Comparison of ENCODE assay signal across 17 cellular contexts in genomic region chr20:58555078-58555765, GRCh38. TPM values are rescaled to one million over a fixed set of nuclear protein-coding genes. Genes with fewer than 3 reads are reported as not detected.
DNase-seq lines count a peak whose midpoint lies in the region; ATAC-seq, FAIRE-seq and TF ChIP-seq lines count a peak whose summit lies in the region.
"Had no signal": no experiment of that assay in that cellular context is flagged by ENCODE, and none has a peak within 500 bp of the region (broad histone marks: within the 10 kb centered on the region; RNA-seq: fewer than 3 reads in every experiment).

No MANE protein-coding gene starts in this region.

- BruUV-seq in IMR-90 (replicated peaks; lab: Mats Ljungman, UMichigan): no TSS peak

- peak; percentile 44 for FAIRE-seq in keratinocyte (lab: Jason Lieb, UNC)
- FAIRE-seq: islet of Langerhans had no signal

- H3K23ac ChIP-seq in IMR-90 (ENCODE audit: low read depth, low read length): no peak overlapping the region

- no peaks in the 10 kb centered on the region for H3K79me2 ChIP-seq in keratinocyte (ENCODE audit: control insufficient read depth, insufficient read depth, low read length)
- H3K79me2 ChIP-seq in smooth muscle cell (ENCODE audit: low read depth): no peaks in the 10 kb centered on the region

- peak overlapping the region; percentile 20; the same call in 1 of the 2 replicates for H3K4me2 ChIP-seq in IMR-90 (ENCODE audit: low read depth, low read length)
- no peak overlapping the region for H3K4me2 ChIP-seq in keratinocyte (ENCODE audit: control insufficient read depth, extremely low read depth, insufficient read depth, low read depth, low read length)
- H3K4me2 ChIP-seq in smooth muscle cell: no peak overlapping the region
- H3K4me2 ChIP-seq: BLaER1, GM23338 had no signal

- peak overlapping the region; percentile 51 for H2BK5ac ChIP-seq in IMR-90 (ENCODE audit: low read depth, low read length, poor library complexity, severe bottlenecking)

- H3K27me3 ChIP-seq in IMR-90 (ENCODE audit: control insufficient read depth, insufficient read depth, low read length) (no peaks in the 10 kb centered on the region), breast epithelium (no peaks in the 10 kb centered on the region), keratinocyte (ENCODE audit: control insufficient read depth, extremely low read depth, insufficient read depth, low read length) (peaks cover 37% of the 10 kb centered on the region), smooth muscle cell (ENCODE audit: low read depth) (no peaks in the 10 kb centered on the region)
- H3K27me3 ChIP-seq: BLaER1 had no signal

- no peak overlapping the region for H2AK5ac ChIP-seq in IMR-90 (ENCODE audit: low read depth, low read length)

- TF ChIP-seq RAD21 in IMR-90 (IDR thresholded peaks at IDR 0.05; ENCODE audit: low read length): 0 out of 2 replicates have a peak, but pooled peaks have one; percentile 11

- H3K4me1 ChIP-seq in IMR-90 (ENCODE audit: control insufficient read depth, insufficient read depth, low read length): peaks cover 30% of the 10 kb centered on the region
- H3K4me1 ChIP-seq in breast epithelium: no peaks in the 10 kb centered on the region
- H3K4me1 ChIP-seq in keratinocyte (ENCODE audit: control insufficient read depth, extremely low read depth, insufficient read depth, low read length): no peaks in the 10 kb centered on the region
- H3K4me1 ChIP-seq in smooth muscle cell (ENCODE audit: low read depth): peaks cover 8% of the 10 kb centered on the region

- H4K20me1 ChIP-seq in IMR-90 (ENCODE audit: insufficient read depth, low read length) (no peaks in the 10 kb centered on the region), keratinocyte (ENCODE audit: control insufficient read depth, extremely low read depth, insufficient read depth, low read length) (no peaks in the 10 kb centered on the region), smooth muscle cell (ENCODE audit: low read depth) (no peaks in the 10 kb centered on the region)
- H4K20me1 ChIP-seq: BLaER1 had no signal

- H3K9me3 ChIP-seq in IMR-90 (ENCODE audit: control insufficient read depth, insufficient read depth, low read length) (no peaks in the 10 kb centered on the region), breast epithelium (no peaks in the 10 kb centered on the region), keratinocyte (ENCODE audit: control insufficient read depth, low read depth, low read length) (no peaks in the 10 kb centered on the region), smooth muscle cell (replicated peaks; ENCODE audit: low read depth) (no peaks in the 10 kb centered on the region)
- H3K9me3 ChIP-seq: BLaER1 had no signal

- intact Hi-C loops in IMR-90 (cut with micrococcal nuclease) (no loop called here), breast epithelium (cut with DNase I; ENCODE audit: low total_unique reads) (no loop called here)

- H3K36me3 ChIP-seq in IMR-90 (ENCODE audit: control insufficient read depth, insufficient read depth, low read length): no peaks in the 10 kb centered on the region
- no peaks in the 10 kb centered on the region for H3K36me3 ChIP-seq in breast epithelium
- no peaks in the 10 kb centered on the region for H3K36me3 ChIP-seq in keratinocyte (ENCODE audit: control insufficient read depth in 2 of 2, extremely low read depth in 1 of 2, insufficient read depth in 2 of 2, low read length in 2 of 2)
- H3K36me3 ChIP-seq in smooth muscle cell (ENCODE audit: low read depth): no peaks in the 10 kb centered on the region
- H3K36me3 ChIP-seq: BLaER1 had no signal

- H3K4ac ChIP-seq in IMR-90 (ENCODE audit: low read depth, low read length): peak overlapping the region; percentile 12; the same call in 1 of the 2 replicates

- in situ Hi-C loops in IMR-90 (cut with MboI; ENCODE audit: low sequenced_read_pairs): no loop called here

- POLR2A ChIA-PET in IMR-90 (lab: Charles Lee; ENCODE audit: unreplicated experiment): interaction anchor here (0.6 kb wide), 1 partner anchor 16 kb away, joined by 4 read pairs; no protein-coding TSS in a partner anchor

- no peaks in the 10 kb centered on the region for H3F3A ChIP-seq in smooth muscle cell (ENCODE audit: low read depth)

- no peaks in the 10 kb centered on the region for H3K79me1 ChIP-seq in IMR-90 (ENCODE audit: low read depth in 1 of 2, low read length in 2 of 2)

- H2BK15ac ChIP-seq in IMR-90 (ENCODE audit: low read depth, low read length): peak overlapping the region; percentile 37

- peak overlapping the region; percentile 15; the same call in 1 of the 2 replicates for H2BK120ac ChIP-seq in IMR-90 (ENCODE audit: low read depth, low read length)

- no peak overlapping the region for H3K9ac ChIP-seq in IMR-90 (ENCODE audit: low read depth, low read length)
- H3K9ac ChIP-seq in keratinocyte (ENCODE audit: control insufficient read depth, extremely low read depth, insufficient read depth, low read length): no peak overlapping the region
- no peak overlapping the region for H3K9ac ChIP-seq in smooth muscle cell (ENCODE audit: low read depth)
- H3K9ac ChIP-seq: BLaER1 had no signal

- H4K5ac ChIP-seq in IMR-90 (ENCODE audit: low read depth, low read length): no peak overlapping the region; the same call in 1 of the 2 replicates

- peak overlapping the region; percentile 16; the same call in 1 of the 2 replicates for H2BK20ac ChIP-seq in IMR-90 (ENCODE audit: low read depth, low read length)

- H3K56ac ChIP-seq in IMR-90 (ENCODE audit: extremely low read depth, insufficient read depth, low read length): no peak overlapping the region

- H3K14ac ChIP-seq in IMR-90 (replicated peaks; ENCODE audit: low read depth, low read length): no peak overlapping the region

- no CpG with 5 or more reads among the region's 3 CpGs for WGBS in IMR-90 (ENCODE audit: extremely low coverage in 2 of 2, insufficient read length in 1 of 2), 2 experiments
- WGBS in smooth muscle cell (ENCODE audit: low lambda C conversion rate): 53% methylated on average over 3 of the region's 3 CpGs

- H3K18ac ChIP-seq in IMR-90 (ENCODE audit: low read depth, low read length): peak overlapping the region; percentile 49; the same call in 1 of the 2 replicates

- peaks cover 18% of the 10 kb centered on the region; the same call in 1 of the 2 replicates for H3K9me1 ChIP-seq in IMR-90 (ENCODE audit: insufficient read depth, low read length)
- no peaks in the 10 kb centered on the region for H3K9me1 ChIP-seq in keratinocyte (ENCODE audit: control insufficient read depth, extremely low read depth, insufficient read depth, low read length)

- H2AK9ac ChIP-seq in IMR-90 (replicated peaks; ENCODE audit: low read depth, low read length, poor library complexity): no peak overlapping the region

- H3K4me3 ChIP-seq in AG09309 (ENCODE audit: control insufficient read depth, low read depth, low read length) (no peak overlapping the region), IMR-90 (ENCODE audit: insufficient read depth, low read depth, low read length) (no peak overlapping the region), breast epithelium (no peak overlapping the region), keratinocyte (ENCODE audit: control insufficient read depth in 2 of 3, extremely low read depth in 1 of 3, insufficient read depth in 2 of 3, low read depth in 1 of 3, low read length in 3 of 3) (no peak overlapping the region), smooth muscle cell (no peak overlapping the region)
- H3K4me3 ChIP-seq: BLaER1, GM23338 had no signal

- peak overlapping the region; percentile 46 for H4K91ac ChIP-seq in IMR-90 (ENCODE audit: insufficient read depth, low read depth, low read length)

- H4K8ac ChIP-seq in IMR-90 (ENCODE audit: low read depth in 2 of 2, low read length in 2 of 2): no peak overlapping the region

- peak; percentile 60 for ATAC-seq in IMR-90 (ENCODE audit: low read depth)
- no peak for ATAC-seq in HG03439 (IDR thresholded peaks at IDR 0.05; ENCODE audit: unreplicated experiment)
- ATAC-seq: GM23338 had no signal

- dilution Hi-C loops in IMR-90 (cut with HindIII; ENCODE audit: low sequenced_read_pairs, unreplicated experiment): no loop called here
- dilution Hi-C loops in keratinocyte (cut with MboI; ENCODE audit: extremely low pct_ligation_motif_present, low sequenced_read_pairs): no loop called here

- DNase-seq in AG09309 (ENCODE audit: low read depth): peak; percentile 70
- peak; percentile 89 for DNase-seq in IMR-90
- DNase-seq in breast epithelium (ENCODE audit: low spot score in 2 of 2): peak; percentile 27 to 37
- no peak for DNase-seq in keratinocyte (ENCODE audit: low read depth, low spot score)
- DNase-seq in NCI-H2081 treated with DMSO at 0.1 percent for 48 hours (lab: John Stamatoyannopoulos, UW): no peak
- no peak for DNase-seq in smooth muscle cell (lab: John Stamatoyannopoulos, UW; ENCODE audit: unreplicated experiment)
- no peak for DNase-seq in AML-193 (lab: John Stamatoyannopoulos, UW)
- DNase-seq: activated CD4-positive, alpha-beta T cell treated with anti-CD3 and anti-CD28 coated beads, Interleukin-2, amount 50 U/mL, for 1 hour; activated naive CD4-positive, alpha-beta T cell treated with anti-CD3 and anti-CD28 coated beads for 36 hours; NCI-H1048; NCI-H526 treated with DMSO at 0.1 percent for 48 hours; stimulated activated naive CD4-positive, alpha-beta T cell had no signal

- H2AFZ ChIP-seq in IMR-90 (replicated peaks; ENCODE audit: low read length, poor library complexity) (peak overlapping the region; percentile 26), keratinocyte (ENCODE audit: control insufficient read depth, low read length) (no peak overlapping the region), smooth muscle cell (ENCODE audit: low read depth) (no peak overlapping the region)
- H2AFZ ChIP-seq: GM23338 had no signal

- TF ChIP-seq CTCF in AG09309 (IDR thresholded peaks at IDR 0.05; ENCODE audit: control insufficient read depth, insufficient read depth, low read depth, low read length, missing control alignments): no peak
- TF ChIP-seq CTCF in IMR-90 (conservative IDR thresholded peaks at IDR 0.05; ENCODE audit: low read depth, low read length): no peak
- TF ChIP-seq CTCF in breast epithelium (IDR thresholded peaks at IDR 0.05): no peak
- TF ChIP-seq CTCF in keratinocyte (optimal IDR thresholded peaks at IDR 0.05 in 1 of 3, IDR thresholded peaks at IDR 0.05 in 1 of 3, conservative IDR thresholded peaks at IDR 0.05 in 1 of 3; ENCODE audit: extremely low read depth in 1 of 3, insufficient read depth in 2 of 3, low read length in 3 of 3): no peak
- TF ChIP-seq CTCF in smooth muscle cell (IDR thresholded peaks at IDR 0.05; ENCODE audit: borderline replicate concordance, insufficient read depth, poor library complexity, severe bottlenecking): no peak

- TF ChIP-seq POLR2A in IMR-90 (IDR thresholded peaks at IDR 0.05; ENCODE audit: low read depth, low read length) (no peak), breast epithelium (IDR thresholded peaks at IDR 0.05) (no peak)

- CTCF ChIA-PET in IMR-90 (lab: Yijun Ruan, JAX): no interaction called here

- H3K27ac ChIP-seq in IMR-90 (ENCODE audit: insufficient read depth, low read length): no peak overlapping the region
- peak overlapping the region; percentile 52 to 57 for H3K27ac ChIP-seq in breast epithelium
- H3K27ac ChIP-seq in keratinocyte (ENCODE audit: control insufficient read depth, insufficient read depth, low read length): no peak overlapping the region
- H3K27ac ChIP-seq in smooth muscle cell (ENCODE audit: low read depth): no peak overlapping the region
- H3K27ac ChIP-seq: BLaER1 had no signal

RNA-seq across cellular contexts. Expression of gene APCDD1L, which starts 40.0 kb away (rescaled TPM):
- 2.2 and 2.5 TPM in 2 replicates for total RNA-seq in IMR-90 (2012; rRNA removed)
- polyA plus RNA-seq in IMR-90 (2012; rRNA removed): 18.0 and 18.3 TPM in 2 replicates
- 11.4 and 19.3 TPM in 2 replicates for polyA plus RNA-seq in IMR-90 (2012; cell fraction: cytosol; rRNA removed)
- 7.7 and 18.8 TPM in 2 replicates for polyA plus RNA-seq in IMR-90 (2012; cell fraction: nucleus; rRNA removed; ENCODE audit: low replicate concordance)
- 1 to 10 TPM in 1 of 3 donors, under 1 TPM in 1, not detected in 1; 0.73 to 2.0 TPM for total RNA-seq in breast epithelium
- 0.62 to 3.7 TPM (median 0.67 TPM) in 3 replicates for polyA plus RNA-seq in keratinocyte
- polyA plus RNA-seq in keratinocyte (2011; ENCODE audit: low read depth): 0.10 TPM
- polyA plus RNA-seq in keratinocyte (2011; cell fraction: cytosol; rRNA removed): 1.0 and 2.4 TPM in 2 replicates
- 1.4 and 2.2 TPM in 2 replicates for polyA plus RNA-seq in keratinocyte (2011; cell fraction: nucleus; rRNA removed)
- 0.30 and 4.6 TPM in 2 replicates for polyA plus RNA-seq in keratinocyte (2012; ENCODE audit: low replicate concordance)
- polyA minus RNA-seq in keratinocyte: 0.33 to 5.6 TPM (median 0.61 TPM) in 3 replicates
- 1.3 TPM for polyA minus RNA-seq in keratinocyte (2011; cell fraction: cytosol; rRNA and poly(A)+ RNA removed)
- 1.3 and 1.6 TPM in 2 replicates for polyA minus RNA-seq in keratinocyte (2011; cell fraction: nucleus; rRNA and poly(A)+ RNA removed)
- 8.1 and 9.4 TPM in 2 replicates for total RNA-seq in smooth muscle cell
- polyA plus RNA-seq in smooth muscle cell: 18.3 and 20.6 TPM in 2 replicates
- total RNA-seq: activated naive CD4-positive, alpha-beta T cell treated with anti-CD3 and anti-CD28 coated beads for 36 hours; neural crest cell had no signal

Comparison
In these comparisons a context has a peak if more than half of its experiments do, and no peak if none do; other contexts are left out.
1. DNase-seq: peak in AG09309 (single experiment), IMR-90 (single experiment) and breast epithelium (2 of 2); none in keratinocyte (single experiment), NCI-H2081 treated with DMSO at 0.1 percent for 48 hours (single experiment), smooth muscle cell (single experiment) and AML-193 (0 of 2).
2. H3K27ac ChIP-seq: peak in breast epithelium (2 of 2); none in IMR-90 (single experiment), keratinocyte (single experiment) and smooth muscle cell (single experiment).